Comparison of ENCODE assay signal across 8 cellular contexts in the genomic region with DNA sequence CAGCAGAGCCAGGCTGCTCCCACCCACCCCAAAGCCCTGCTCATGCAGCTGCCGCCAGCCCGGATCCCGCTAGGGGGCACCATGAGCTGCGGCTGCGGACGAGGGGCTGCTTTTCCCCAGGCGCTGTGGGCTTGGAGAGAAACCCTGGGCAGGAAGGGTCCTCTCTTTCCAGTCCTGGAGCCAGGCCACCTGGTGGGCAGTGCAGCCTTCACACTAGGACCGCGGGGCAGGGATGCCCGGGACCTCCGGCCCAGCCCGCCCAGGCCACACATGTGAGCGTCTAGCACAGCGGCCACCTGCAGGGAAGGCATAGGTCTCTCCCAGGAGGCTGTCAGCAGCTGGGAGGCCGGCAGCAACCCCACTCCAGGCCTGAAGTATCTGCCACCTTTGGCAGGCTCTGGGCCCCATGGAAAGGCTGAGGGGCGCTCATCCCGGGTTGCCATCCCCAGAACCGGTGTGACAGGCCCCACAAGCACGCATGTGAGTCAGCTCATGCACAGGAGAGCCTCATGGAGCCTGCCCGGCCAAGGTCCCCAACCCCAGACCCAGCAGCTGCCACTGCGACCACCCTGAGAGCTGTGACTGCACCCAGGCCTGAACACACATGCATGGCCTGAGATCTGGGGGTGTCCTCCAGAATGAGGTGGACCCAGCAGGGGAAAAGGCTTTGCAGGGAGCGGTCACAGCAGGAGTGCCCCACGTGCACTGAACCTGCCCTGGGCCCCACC.
DNase-seq lines count a peak whose midpoint lies in the region; ATAC-seq and TF ChIP-seq lines count a peak whose summit lies in the region.
"Had no signal": no experiment of that assay in that cellular context is flagged by ENCODE, and none has a peak within 500 bp of the region (broad histone marks: within the 10 kb centered on the region; RNA-seq: fewer than 3 reads in every experiment).

No MANE protein-coding gene starts in this region.

- no peak overlapping the region for H3K27ac ChIP-seq in HEK293 (ENCODE audit: extremely low read depth, low read depth, low read length)
- H3K27ac ChIP-seq: pancreas had no signal

- CTCF ChIA-PET in HEK293 (lab: Yijun Ruan, JAX) = no interaction called here

- H3K4me1 ChIP-seq in HEK293 (ENCODE audit: control insufficient read depth, insufficient read depth, low read length) = no peaks in the 10 kb centered on the region
- H3K4me1 ChIP-seq: pancreas had no signal

- no peaks in the 10 kb centered on the region for H3K36me3 ChIP-seq in HEK293 (ENCODE audit: control insufficient read depth in 2 of 2, insufficient read depth in 1 of 2, low read length in 2 of 2)
- H3K36me3 ChIP-seq: pancreas had no signal

- POLR2A ChIA-PET in HEK293 (lab: Yijun Ruan, JAX) = no interaction called here

- no peak for TF ChIP-seq CTCF in HEK293 (tag by site-specific recombination; IDR thresholded peaks at IDR 0.05)

- no peak overlapping the region for H3K4me3 ChIP-seq in HEK293 (ENCODE audit: low read depth, low read length)
- H3K4me3 ChIP-seq: pancreas had no signal

- no peaks in the 10 kb centered on the region for H3K9me3 ChIP-seq in HEK293 (ENCODE audit: control insufficient read depth, insufficient read depth, low read depth, low read length)
- H3K9me3 ChIP-seq: pancreas had no signal

- DNase-seq in SK-N-DZ (ENCODE audit: low spot score) (peak; percentile 59), iPS-NIHi7 (ENCODE audit: extremely low spot score) (peak; percentile 92), sciatic nerve (ENCODE audit: low spot score) (peak; percentile 59), SIG-M5 (lab: John Stamatoyannopoulos, UW) (no peak)
- DNase-seq in activated naive CD4-positive, alpha-beta T cell treated with Interleukin-2 at 50 U/mL for 16 hours = no peak

- intact Hi-C loops in sciatic nerve (cut with DNase I) = no loop called here

- ATAC-seq in sciatic nerve (peak; percentile 65), HG02798 (IDR thresholded peaks at IDR 0.05; ENCODE audit: poor library complexity, unreplicated experiment) (no peak)

TF ChIP-seq in HEK293, 187 proteins besides CTCF, POLR2A, EP300 and RAD21:
- no peak for TF ChIP-seq ZNF629 (tag by site-specific recombination; IDR thresholded peaks at IDR 0.05)
- peak; percentile 66 for TF ChIP-seq ZIC2 (tag by site-specific recombination; IDR thresholded peaks at IDR 0.05)

Comparison
In these comparisons a context has a peak if more than half of its experiments do, and no peak if none do; other contexts are left out.
1. DNase-seq: peak in SK-N-DZ (single experiment), iPS-NIHi7 (single experiment) and sciatic nerve (single experiment); none in SIG-M5 (single experiment) and activated naive CD4-positive, alpha-beta T cell treated with Interleukin-2 at 50 U/mL for 16 hours (single experiment).